Comparison of ENCODE assay signal across 24 cellular contexts in genomic region chr2:172586255-172586891, GRCh38. TPM values are rescaled to one million over a fixed set of nuclear protein-coding genes. Genes with fewer than 3 reads are reported as not detected.
DNase-seq lines count a peak whose midpoint lies in the region; ATAC-seq and TF ChIP-seq lines count a peak whose summit lies in the region.
"Had no signal": no experiment of that assay in that cellular context is flagged by ENCODE, and none has a peak within 500 bp of the region (broad histone marks: within the 10 kb centered on the region; RNA-seq: fewer than 3 reads in every experiment).

No MANE protein-coding gene starts in this region.

- H3F3A ChIP-seq in PC-3 (ENCODE audit: low read length, unreplicated experiment): no peaks in the 10 kb centered on the region

- CTCF ChIA-PET in PC-3 (lab: Charles Lee): no interaction called here

- 0 out of 2 replicates have a peak, but pooled peaks cover 4% of the 10 kb centered on the region for H3K79me2 ChIP-seq in PC-3 (ENCODE audit: low read length)

- no peak for DNase-seq in activated T-cell treated with anti-CD3 and anti-CD28 coated beads, Interleukin-2, amount 50 U/mL, for 72 hours
- DNase-seq in activated T-cell treated with anti-CD3 and anti-CD28 coated beads, Interleukin-2, amount 50 U/mL, for 48 hours: no peak
- DNase-seq in astrocyte of the spinal cord (ENCODE audit: low read depth, low spot score) (peak; percentile 47), endodermal cell (no peak), PC-3 (no peak)
- no peak for DNase-seq in stimulated activated CD4-positive, alpha-beta T cell treated with anti-CD3 and anti-CD28 coated beads, Interleukin-15, amount 100 ng/mL, for 24 hours
- DNase-seq: activated B cell treated with CpG ODN at 0.5 μM for 24 hours; activated naive CD4-positive, alpha-beta T cell; colonic mucosa; DMS 273 treated with DMSO at 0.1 percent for 48 hours; islet precursor cell; lower lobe of right lung; mucosa of descending colon; NCI-H1436 treated with DMSO at 0.1 percent for 48 hours; NCI-H524; SK-N-SH; T-helper 9 cell; uterus had no signal

- intact Hi-C loops in PC-3 (cut with micrococcal nuclease): no loop called here

- H3K9me2 ChIP-seq in PC-3 (replicated peaks; ENCODE audit: low read length): no peaks in the 10 kb centered on the region
- H3K9me2 ChIP-seq: SK-N-SH had no signal

- H2AFZ ChIP-seq in PC-3 (ENCODE audit: low read length): no peak overlapping the region

- peak; percentile 54 to 64 for ATAC-seq in activated T-cell treated with anti-CD3 and anti-CD28 coated beads, Interleukin-2, amount 50 U/mL, for 72 hours (replicated peaks in 1 of 2)
- ATAC-seq in PC-3: no peak
- ATAC-seq: gastroesophageal sphincter, lower lobe of right lung, mucosa of descending colon had no signal

- no peaks in the 10 kb centered on the region for H4K20me1 ChIP-seq in PC-3 (ENCODE audit: low read length)

- H3K9me3 ChIP-seq in endodermal cell (ENCODE audit: control insufficient read depth, low read length) (peaks cover 34% of the 10 kb centered on the region), PC-3 (ENCODE audit: low read length) (no peaks in the 10 kb centered on the region)
- H3K9me3 ChIP-seq: colonic mucosa, gastroesophageal sphincter, lower lobe of right lung, mucosa of descending colon, prostate gland, SK-N-SH, uterus had no signal

- no peaks in the 10 kb centered on the region for H3K27me3 Mint-ChIP-seq in activated T-cell treated with anti-CD3 and anti-CD28 coated beads, Interleukin-2, amount 50 U/mL, for 72 hours (ENCODE audit: low read depth)
- H3K27me3 Mint-ChIP-seq in T-helper 1 cell treated with Interleukin-12 subunit alpha and Interleukin-12 subunit beta and Interleukin-4 antibody, amounts not matched to agents 30 μg/mL and 1 μg/mL, for 36 hours (ENCODE audit: low read depth): no peaks in the 10 kb centered on the region
- no peaks in the 10 kb centered on the region for H3K27me3 Mint-ChIP-seq in stimulated activated naive CD8-positive, alpha-beta T cell treated with anti-CD3 and anti-CD28 coated beads, Interleukin-15, Interleukin-2, amounts not matched to agents 100 ng/mL and 50 ng/mL, for 24 hours
- H3K27me3 Mint-ChIP-seq in endodermal cell (ENCODE audit: insufficient read depth): no peaks in the 10 kb centered on the region
- H3K27me3 Mint-ChIP-seq: activated B cell treated with CpG ODN at 0.5 μM for 24 hours had no signal

- H3K9ac ChIP-seq in endodermal cell (ENCODE audit: extremely low read depth, low read length, poor library complexity, severe bottlenecking) (no peak overlapping the region), PC-3 (ENCODE audit: low read length) (no peak overlapping the region)
- H3K9ac ChIP-seq: SK-N-SH had no signal

- H3K27ac Mint-ChIP-seq in activated T-cell treated with anti-CD3 and anti-CD28 coated beads, Interleukin-2, amount 50 U/mL, for 72 hours: peak overlapping the region; percentile 70
- peak overlapping the region; percentile 52 for H3K27ac Mint-ChIP-seq in T-helper 1 cell treated with Interleukin-12 subunit alpha and Interleukin-12 subunit beta and Interleukin-4 antibody, amounts not matched to agents 30 μg/mL and 1 μg/mL, for 36 hours
- peak overlapping the region; percentile 82 for H3K27ac Mint-ChIP-seq in stimulated activated naive CD8-positive, alpha-beta T cell treated with anti-CD3 and anti-CD28 coated beads, Interleukin-15, Interleukin-2, amounts not matched to agents 100 ng/mL and 50 ng/mL, for 24 hours
- H3K27ac Mint-ChIP-seq in endodermal cell: no peak overlapping the region
- H3K27ac Mint-ChIP-seq: activated B cell treated with CpG ODN at 0.5 μM for 24 hours had no signal

- H3K4me3 ChIP-seq in astrocyte of the spinal cord (ENCODE audit: low read depth, low read length): no peak overlapping the region
- H3K4me3 ChIP-seq in endodermal cell (ENCODE audit: low read length): no peak overlapping the region
- H3K4me3 ChIP-seq in PC-3 (ENCODE audit: low read length): no peak overlapping the region
- H3K4me3 ChIP-seq: colonic mucosa, gastroesophageal sphincter, lower lobe of right lung, mucosa of descending colon, prostate gland, uterus had no signal

- no peak overlapping the region for H3K4me2 ChIP-seq in PC-3 (ENCODE audit: low read length)
- H3K4me2 ChIP-seq: SK-N-SH had no signal

- peaks cover 32 to 54% of the 10 kb centered on the region in 2 donors for H3K36me3 Mint-ChIP-seq in activated T-cell treated with anti-CD3 and anti-CD28 coated beads, Interleukin-2, amount 50 U/mL, for 72 hours (ENCODE audit: insufficient read depth in 2 of 2)
- H3K36me3 Mint-ChIP-seq in T-helper 1 cell treated with Interleukin-12 subunit alpha and Interleukin-12 subunit beta and Interleukin-4 antibody, amounts not matched to agents 30 μg/mL and 1 μg/mL, for 36 hours (ENCODE audit: low read depth): peaks cover 72% of the 10 kb centered on the region
- H3K36me3 Mint-ChIP-seq in stimulated activated naive CD8-positive, alpha-beta T cell treated with anti-CD3 and anti-CD28 coated beads, Interleukin-15, Interleukin-2, amounts not matched to agents 100 ng/mL and 50 ng/mL, for 24 hours (ENCODE audit: low read depth): peaks cover 88% of the 10 kb centered on the region
- peaks cover 65% of the 10 kb centered on the region for H3K36me3 Mint-ChIP-seq in endodermal cell (ENCODE audit: low read depth)

- peaks cover 0 to 2% of the 10 kb centered on the region in 2 donors for H3K9me3 Mint-ChIP-seq in activated T-cell treated with anti-CD3 and anti-CD28 coated beads, Interleukin-2, amount 50 U/mL, for 72 hours
- no peaks in the 10 kb centered on the region for H3K9me3 Mint-ChIP-seq in T-helper 1 cell treated with Interleukin-12 subunit alpha and Interleukin-12 subunit beta and Interleukin-4 antibody, amounts not matched to agents 30 μg/mL and 1 μg/mL, for 36 hours
- H3K9me3 Mint-ChIP-seq in stimulated activated naive CD8-positive, alpha-beta T cell treated with anti-CD3 and anti-CD28 coated beads, Interleukin-15, Interleukin-2, amounts not matched to agents 100 ng/mL and 50 ng/mL, for 24 hours: no peaks in the 10 kb centered on the region
- peaks cover 24% of the 10 kb centered on the region for H3K9me3 Mint-ChIP-seq in endodermal cell
- H3K9me3 Mint-ChIP-seq: activated B cell treated with CpG ODN at 0.5 μM for 24 hours had no signal

- H3K27ac ChIP-seq in endodermal cell (ENCODE audit: low read depth, low read length) (no peak overlapping the region), PC-3 (ENCODE audit: low read length) (no peak overlapping the region)
- H3K27ac ChIP-seq: C4-2B, colonic mucosa, gastroesophageal sphincter, lower lobe of right lung, prostate gland, RWPE1, uterus had no signal

- peaks cover 68% of the 10 kb centered on the region for H3K4me1 Mint-ChIP-seq in activated T-cell treated with anti-CD3 and anti-CD28 coated beads, Interleukin-2, amount 50 U/mL, for 72 hours (ENCODE audit: low read depth)
- H3K4me1 Mint-ChIP-seq in T-helper 1 cell treated with Interleukin-12 subunit alpha and Interleukin-12 subunit beta and Interleukin-4 antibody, amounts not matched to agents 30 μg/mL and 1 μg/mL, for 36 hours (ENCODE audit: low read depth): peaks cover 39% of the 10 kb centered on the region
- H3K4me1 Mint-ChIP-seq in stimulated activated naive CD8-positive, alpha-beta T cell treated with anti-CD3 and anti-CD28 coated beads, Interleukin-15, Interleukin-2, amounts not matched to agents 100 ng/mL and 50 ng/mL, for 24 hours (ENCODE audit: low read depth): peaks cover 57% of the 10 kb centered on the region
- H3K4me1 Mint-ChIP-seq in endodermal cell: peaks cover 3% of the 10 kb centered on the region

- H3K36me3 ChIP-seq in endodermal cell (ENCODE audit: control insufficient read depth, insufficient read depth, low read length) (peaks cover 60% of the 10 kb centered on the region), PC-3 (ENCODE audit: low read depth, low read length) (peaks cover 66% of the 10 kb centered on the region)
- H3K36me3 ChIP-seq: prostate gland, uterus had no signal

- POLR2A ChIA-PET in PC-3 (lab: Charles Lee; ENCODE audit: unreplicated experiment): no interaction called here

- no TSS peak for BruUV-seq in PC-3 (replicated peaks; lab: Mats Ljungman, UMichigan)

- H3K4me1 ChIP-seq in endodermal cell (ENCODE audit: control insufficient read depth, insufficient read depth, low read length) (no peaks in the 10 kb centered on the region), PC-3 (ENCODE audit: insufficient read depth, low read length) (peaks cover 13% of the 10 kb centered on the region)
- H3K4me1 ChIP-seq: colonic mucosa, gastroesophageal sphincter, lower lobe of right lung, prostate gland, uterus had no signal

- TF ChIP-seq CTCF in astrocyte of the spinal cord (IDR thresholded peaks at IDR 0.05; ENCODE audit: low read depth, low read length) (no peak), endodermal cell (conservative IDR thresholded peaks at IDR 0.05) (no peak), PC-3 (conservative IDR thresholded peaks at IDR 0.05; ENCODE audit: low read depth, low read length) (no peak)

- WGBS in endodermal cell (ENCODE audit: insufficient coverage in 1 of 2, insufficient read length in 1 of 2), 2 experiments: 98% methylated on average over 8 to 9 of the region's 9 CpGs

- in situ Hi-C loops in astrocyte of the spinal cord (cut with HindIII; ENCODE audit: low sequenced_read_pairs): no loop called here

- H3K4me3 Mint-ChIP-seq in activated T-cell treated with anti-CD3 and anti-CD28 coated beads, Interleukin-2, amount 50 U/mL, for 72 hours: peak overlapping the region in 1 of 2 donors; percentile 25
- no peak overlapping the region for H3K4me3 Mint-ChIP-seq in T-helper 1 cell treated with Interleukin-12 subunit alpha and Interleukin-12 subunit beta and Interleukin-4 antibody, amounts not matched to agents 30 μg/mL and 1 μg/mL, for 36 hours
- peak overlapping the region; percentile 56 for H3K4me3 Mint-ChIP-seq in stimulated activated naive CD8-positive, alpha-beta T cell treated with anti-CD3 and anti-CD28 coated beads, Interleukin-15, Interleukin-2, amounts not matched to agents 100 ng/mL and 50 ng/mL, for 24 hours
- no peak overlapping the region for H3K4me3 Mint-ChIP-seq in endodermal cell
- H3K4me3 Mint-ChIP-seq: activated B cell treated with CpG ODN at 0.5 μM for 24 hours had no signal

- H3K27me3 ChIP-seq in endodermal cell (ENCODE audit: control insufficient read depth, insufficient read depth, low read length, poor library complexity, severe bottlenecking): no peaks in the 10 kb centered on the region
- no peaks in the 10 kb centered on the region for H3K27me3 ChIP-seq in PC-3 (ENCODE audit: low read length)
- H3K27me3 ChIP-seq: colonic mucosa, gastroesophageal sphincter, uterus had no signal

RNA-seq across cellular contexts. Expression of gene PDK1, which starts 30.5 kb away (rescaled TPM):
- total RNA-seq in activated T-cell treated with anti-CD3 and anti-CD28 coated beads, Interleukin-2, amount 50 U/mL, for 72 hours: 10 to 100 TPM; 22.5 to 33.6 TPM
- total RNA-seq in endodermal cell (10 to 100 TPM; 24.7 to 27.3 TPM), PC-3 (2014; rRNA removed) (45.8 and 66.3 TPM in 2 replicates)
- polyA plus RNA-seq in endodermal cell (2013, experiment 1 of 2): 29.9 TPM
- polyA plus RNA-seq in endodermal cell (2013, experiment 2 of 2): 27.3 TPM
